ENCODE assay signal across 17 cellular contexts in the genomic region with DNA sequence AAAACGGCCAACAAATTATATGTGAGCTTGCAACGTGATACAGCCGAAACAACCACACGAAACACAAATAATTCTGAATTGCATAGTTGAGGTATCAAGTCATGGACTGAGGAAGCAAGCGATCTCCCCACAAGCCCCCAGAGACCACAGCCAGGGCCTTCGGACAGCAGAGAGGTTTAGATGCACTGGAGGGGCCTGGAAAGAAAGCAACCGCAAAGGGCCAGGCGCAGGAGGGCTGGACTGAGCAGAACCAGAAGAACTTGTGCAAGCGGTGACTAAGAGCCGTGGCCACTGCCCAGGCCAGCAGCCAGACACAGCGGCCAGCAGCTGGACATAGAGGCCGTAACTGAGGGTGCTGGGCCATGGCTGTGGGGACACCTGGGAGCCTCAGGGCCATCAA.
DNase-seq lines count a peak whose midpoint lies in the region; ATAC-seq and TF ChIP-seq lines count a peak whose summit lies in the region.
"Had no signal": no experiment of that assay in that cellular context is flagged by ENCODE, and none has a peak within 500 bp of the region (broad histone marks: within the 10 kb centered on the region; RNA-seq: fewer than 3 reads in every experiment).

No MANE protein-coding gene starts in this region.

- H3K4me3 ChIP-seq in fibroblast of mammary gland (ENCODE audit: control insufficient read depth, low read depth, low read length): no peak overlapping the region
- no peak overlapping the region for H3K4me3 ChIP-seq in mucosa of descending colon
- H3K4me3 ChIP-seq in testis: no peak overlapping the region
- H3K4me3 ChIP-seq: esophagus muscularis mucosa had no signal

- peak overlapping the region in 1 of 2 donors; percentile 73 for H3K27ac ChIP-seq in testis
- H3K27ac ChIP-seq: esophagus muscularis mucosa had no signal

- no peaks in the 10 kb centered on the region for H3K9me3 ChIP-seq in mucosa of descending colon
- no peaks in the 10 kb centered on the region for H3K9me3 ChIP-seq in testis
- H3K9me3 ChIP-seq: esophagus muscularis mucosa had no signal

- intact Hi-C loops in mucosa of descending colon (cut with DNase I, micrococcal nuclease) (no loop called here), testis (cut with DNase I; ENCODE audit: low total_unique reads) (no loop called here)

- H3K27me3 ChIP-seq in testis: no peaks in the 10 kb centered on the region
- H3K27me3 ChIP-seq: esophagus muscularis mucosa had no signal

- no peaks in the 10 kb centered on the region for H3K36me3 ChIP-seq in mucosa of descending colon (ENCODE audit: low read depth)
- H3K36me3 ChIP-seq in testis (ENCODE audit: low read depth, missing control alignments): no peaks in the 10 kb centered on the region
- H3K36me3 ChIP-seq: esophagus muscularis mucosa had no signal

- DNase-seq in M059J (ENCODE audit: low read depth): peak; percentile 41
- peak; percentile 99 for DNase-seq in fibroblast of mammary gland (ENCODE audit: low read depth)
- peak; percentile 36 to 78 (median 38) for DNase-seq in mucosa of descending colon
- peak; percentile 84 for DNase-seq in testis
- DNase-seq in EL: no peak
- DNase-seq in cerebellar nuclear complex (lab: John Stamatoyannopoulos, UW): no peak
- DNase-seq: activated CD4-positive, alpha-beta T cell treated with anti-CD3 and anti-CD28 coated beads for 48 hours; CD8-positive, alpha-beta T cell; GDM1; kidney glomerular epithelial cell; occipital lobe; OCI-M1; stimulated activated CD4-positive, alpha-beta T cell treated with anti-CD3 and anti-CD28 coated beads, Interleukin-4, amount 100 ng/mL, for 24 hours; stimulated activated naive CD4-positive, alpha-beta T cell treated with Interleukin-2 at 50 U/mL for 16 hours had no signal

- TF ChIP-seq CTCF in fibroblast of mammary gland (conservative IDR thresholded peaks at IDR 0.05; ENCODE audit: control insufficient read depth, insufficient read depth, low read depth, low read length) (no peak), mucosa of descending colon (IDR thresholded peaks at IDR 0.05) (no peak), testis (IDR thresholded peaks at IDR 0.05) (no peak)

- H3K4me1 ChIP-seq in mucosa of descending colon (ENCODE audit: low read depth) (no peaks in the 10 kb centered on the region), testis (peaks cover 3% of the 10 kb centered on the region)

- WGBS in testis, 2 donors: 35 to 57% methylated on average over 12 of the region's 12 CpGs

- ATAC-seq in mucosa of descending colon: peak; percentile 66
- ATAC-seq in GM18498 (IDR thresholded peaks at IDR 0.05; ENCODE audit: unreplicated experiment): no peak
- no peak for ATAC-seq in GM21619 (IDR thresholded peaks at IDR 0.05; ENCODE audit: unreplicated experiment)
- ATAC-seq: CD8-positive, alpha-beta T cell had no signal

- TF ChIP-seq POLR2A in testis (IDR thresholded peaks at IDR 0.05): no peak

Comparison
In these comparisons a context has a peak if more than half of its experiments do, and no peak if none do; other contexts are left out.
1. DNase-seq: peak in M059J (single experiment), fibroblast of mammary gland (single experiment), mucosa of descending colon (3 of 3) and testis (single experiment); none in EL (single experiment) and cerebellar nuclear complex (0 of 2).